ENCODE assay signal across 1 cellular context in genomic region chr7:73578342-73579124, GRCh38.
TF ChIP-seq lines count a peak whose summit lies in the region.

Gene TBL2 (minus strand): TSS chr7:73578579. CDS start chr7:73578549, 30 bp downstream.

TF ChIP-seq in HepG2, 621 proteins besides CTCF, POLR2A, EP300 and RAD21 (continued from another document and continues in another):
- TF ChIP-seq, protein P1, sequence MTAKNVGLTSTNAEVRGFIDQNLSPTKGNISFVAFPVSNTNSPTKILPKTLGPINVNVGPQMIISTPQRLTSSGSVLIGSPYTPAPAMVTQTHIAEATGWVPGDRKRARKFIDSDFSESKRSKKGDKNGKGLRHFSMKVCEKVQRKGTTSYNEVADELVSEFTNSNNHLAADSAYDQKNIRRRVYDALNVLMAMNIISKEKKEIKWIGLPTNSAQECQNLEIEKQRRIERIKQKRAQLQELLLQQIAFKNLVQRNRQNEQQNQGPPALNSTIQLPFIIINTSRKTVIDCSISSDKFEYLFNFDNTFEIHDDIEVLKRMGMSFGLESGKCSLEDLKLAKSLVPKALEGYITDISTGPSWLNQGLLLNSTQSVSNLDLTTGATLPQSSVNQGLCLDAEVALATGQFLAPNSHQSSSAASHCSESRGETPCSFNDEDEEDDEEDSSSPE (CRISPR knock-in tag; IDR thresholded peaks at IDR 0.05): 0 out of 2 replicates have a peak, but pooled peaks have one; percentile 7
- TF ChIP-seq ZNF350 (CRISPR knock-in tag; IDR thresholded peaks at IDR 0.05; ENCODE audit: borderline replicate concordance, low read depth) (no peak), RXRB (CRISPR knock-in tag; IDR thresholded peaks at IDR 0.05; ENCODE audit: borderline replicate concordance) (no peak), SMAD1 (CRISPR knock-in tag; IDR thresholded peaks at IDR 0.05; ENCODE audit: borderline replicate concordance, low read depth) (peak; percentile 0; the same call in 1 of the 2 replicates), FOSL2 (CRISPR knock-in tag; IDR thresholded peaks at IDR 0.05) (no peak), MYPOP (CRISPR knock-in tag; IDR thresholded peaks at IDR 0.05) (peak; percentile 90), ZNF777 (CRISPR knock-in tag; IDR thresholded peaks at IDR 0.05) (no peak), ZNF331 (CRISPR knock-in tag; IDR thresholded peaks at IDR 0.05) (0 out of 2 replicates have a peak, but pooled peaks have one; percentile 8), SYNCRIP (IDR thresholded peaks at IDR 0.05; ENCODE audit: insufficient read depth, low read depth, low read length) (no peak), ZNF543 (CRISPR knock-in tag; IDR thresholded peaks at IDR 0.05) (no peak), DMAP1 (CRISPR knock-in tag; IDR thresholded peaks at IDR 0.05) (peak; percentile 26; the same call in 1 of the 2 replicates), ZNF605 (CRISPR knock-in tag; IDR thresholded peaks at IDR 0.05) (0 out of 2 replicates have a peak, but pooled peaks have one; percentile 9), GABPB1 (CRISPR knock-in tag; IDR thresholded peaks at IDR 0.05) (peak; percentile 47; the same call in 1 of the 2 replicates), ZNF407 (CRISPR knock-in tag; IDR thresholded peaks at IDR 0.05; ENCODE audit: not compliant biosample characterization) (no peak), DPF2 (CRISPR knock-in tag; IDR thresholded peaks at IDR 0.05; ENCODE audit: borderline replicate concordance, low read depth) (no peak), ZNF720 (CRISPR knock-in tag; IDR thresholded peaks at IDR 0.05) (no peak), WIZ (CRISPR knock-in tag; IDR thresholded peaks at IDR 0.05) (no peak), ZSCAN25 (CRISPR knock-in tag; IDR thresholded peaks at IDR 0.05) (peak; percentile 95), ZNF670 (CRISPR knock-in tag; IDR thresholded peaks at IDR 0.05; ENCODE audit: borderline replicate concordance) (no peak), NFIB (CRISPR knock-in tag; IDR thresholded peaks at IDR 0.05; ENCODE audit: borderline replicate concordance) (no peak), ZSCAN30 (CRISPR knock-in tag; IDR thresholded peaks at IDR 0.05) (no peak), SETDB1 (CRISPR knock-in tag; IDR thresholded peaks at IDR 0.05; ENCODE audit: borderline replicate concordance) (no peak), NRL (CRISPR knock-in tag; IDR thresholded peaks at IDR 0.05; ENCODE audit: borderline replicate concordance) (peak; percentile 17; the same call in 1 of the 2 replicates), ZMAT3 (CRISPR knock-in tag; conservative IDR thresholded peaks at IDR 0.05) (no peak; the same call in 1 of the 2 replicates), HOMEZ (CRISPR knock-in tag; IDR thresholded peaks at IDR 0.05; ENCODE audit: low read depth) (no peak), HHEX (CRISPR knock-in tag; IDR thresholded peaks at IDR 0.05) (no peak), TFE3 (CRISPR knock-in tag; IDR thresholded peaks at IDR 0.05) (no peak), ZNF33B (CRISPR knock-in tag; IDR thresholded peaks at IDR 0.05) (no peak), RAD51 (IDR thresholded peaks at IDR 0.05; ENCODE audit: borderline replicate concordance) (no peak), NFE2L2 (IDR thresholded peaks at IDR 0.05; ENCODE audit: low read length) (no peak), ZNF572 (CRISPR knock-in tag; IDR thresholded peaks at IDR 0.05) (no peak)
- TF ChIP-seq, protein P2, sequence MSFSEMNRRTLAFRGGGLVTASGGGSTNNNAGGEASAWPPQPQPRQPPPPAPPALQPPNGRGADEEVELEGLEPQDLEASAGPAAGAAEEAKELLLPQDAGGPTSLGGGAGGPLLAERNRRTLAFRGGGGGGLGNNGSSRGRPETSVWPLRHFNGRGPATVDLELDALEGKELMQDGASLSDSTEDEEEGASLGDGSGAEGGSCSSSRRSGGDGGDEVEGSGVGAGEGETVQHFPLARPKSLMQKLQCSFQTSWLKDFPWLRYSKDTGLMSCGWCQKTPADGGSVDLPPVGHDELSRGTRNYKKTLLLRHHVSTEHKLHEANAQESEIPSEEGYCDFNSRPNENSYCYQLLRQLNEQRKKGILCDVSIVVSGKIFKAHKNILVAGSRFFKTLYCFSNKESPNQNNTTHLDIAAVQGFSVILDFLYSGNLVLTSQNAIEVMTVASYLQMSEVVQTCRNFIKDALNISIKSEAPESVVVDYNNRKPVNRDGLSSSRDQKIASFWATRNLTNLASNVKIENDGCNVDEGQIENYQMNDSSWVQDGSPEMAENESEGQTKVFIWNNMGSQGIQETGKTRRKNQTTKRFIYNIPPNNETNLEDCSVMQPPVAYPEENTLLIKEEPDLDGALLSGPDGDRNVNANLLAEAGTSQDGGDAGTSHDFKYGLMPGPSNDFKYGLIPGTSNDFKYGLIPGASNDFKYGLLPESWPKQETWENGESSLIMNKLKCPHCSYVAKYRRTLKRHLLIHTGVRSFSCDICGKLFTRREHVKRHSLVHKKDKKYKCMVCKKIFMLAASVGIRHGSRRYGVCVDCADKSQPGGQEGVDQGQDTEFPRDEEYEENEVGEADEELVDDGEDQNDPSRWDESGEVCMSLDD (CRISPR knock-in tag; IDR thresholded peaks at IDR 0.05; ENCODE audit: borderline replicate concordance): no peak; the same call in 1 of the 2 replicates
- TF ChIP-seq, protein P3, sequence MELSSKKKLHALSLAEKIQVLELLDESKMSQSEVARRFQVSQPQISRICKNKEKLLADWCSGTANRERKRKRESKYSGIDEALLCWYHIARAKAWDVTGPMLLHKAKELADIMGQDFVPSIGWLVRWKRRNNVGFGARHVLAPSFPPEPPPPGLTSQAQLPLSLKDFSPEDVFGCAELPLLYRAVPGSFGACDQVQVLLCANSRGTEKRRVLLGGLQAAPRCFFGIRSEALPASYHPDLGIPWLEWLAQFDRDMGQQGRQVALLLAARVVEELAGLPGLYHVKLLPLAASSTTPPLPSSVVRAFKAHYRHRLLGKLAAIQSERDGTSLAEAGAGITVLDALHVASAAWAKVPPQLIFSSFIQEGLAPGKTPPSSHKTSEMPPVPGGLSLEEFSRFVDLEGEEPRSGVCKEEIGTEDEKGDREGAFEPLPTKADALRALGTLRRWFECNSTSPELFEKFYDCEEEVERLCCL (CRISPR knock-in tag; IDR thresholded peaks at IDR 0.05; ENCODE audit: borderline replicate concordance): no peak
- TF ChIP-seq, protein P4, sequence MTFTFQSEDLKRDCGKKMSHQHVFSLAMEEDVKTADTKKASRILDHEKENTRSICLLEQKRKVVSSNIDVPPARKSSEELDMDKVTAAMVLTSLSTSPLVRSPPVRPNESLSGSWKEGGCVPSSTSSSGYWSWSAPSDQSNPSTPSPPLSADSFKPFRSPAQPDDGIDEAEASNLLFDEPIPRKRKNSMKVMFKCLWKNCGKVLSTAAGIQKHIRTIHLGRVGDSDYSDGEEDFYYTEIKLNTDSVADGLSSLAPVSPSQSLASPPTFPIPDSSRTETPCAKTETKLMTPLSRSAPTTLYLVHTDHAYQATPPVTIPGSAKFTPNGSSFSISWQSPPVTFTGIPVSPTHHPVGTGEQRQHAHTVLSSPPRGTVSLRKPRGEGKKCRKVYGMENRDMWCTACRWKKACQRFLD (CRISPR knock-in tag; IDR thresholded peaks at IDR 0.05; ENCODE audit: borderline replicate concordance): no peak
- TF ChIP-seq, protein P5, sequence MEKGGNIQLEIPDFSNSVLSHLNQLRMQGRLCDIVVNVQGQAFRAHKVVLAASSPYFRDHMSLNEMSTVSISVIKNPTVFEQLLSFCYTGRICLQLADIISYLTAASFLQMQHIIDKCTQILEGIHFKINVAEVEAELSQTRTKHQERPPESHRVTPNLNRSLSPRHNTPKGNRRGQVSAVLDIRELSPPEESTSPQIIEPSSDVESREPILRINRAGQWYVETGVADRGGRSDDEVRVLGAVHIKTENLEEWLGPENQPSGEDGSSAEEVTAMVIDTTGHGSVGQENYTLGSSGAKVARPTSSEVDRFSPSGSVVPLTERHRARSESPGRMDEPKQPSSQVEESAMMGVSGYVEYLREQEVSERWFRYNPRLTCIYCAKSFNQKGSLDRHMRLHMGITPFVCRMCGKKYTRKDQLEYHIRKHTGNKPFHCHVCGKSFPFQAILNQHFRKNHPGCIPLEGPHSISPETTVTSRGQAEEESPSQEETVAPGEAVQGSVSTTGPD (CRISPR knock-in tag; IDR thresholded peaks at IDR 0.05): no peak
